1 cellular context compared by ENCODE assay signal in genomic region chr10:4963796-4964154, GRCh38. TPM values are rescaled to one million over a fixed set of nuclear protein-coding genes. Genes with fewer than 3 reads are reported as not detected.
"Had no signal": no experiment of that assay in that cellular context is flagged by ENCODE, and none has a peak within 500 bp of the region (broad histone marks: within the 10 kb centered on the region; RNA-seq: fewer than 3 reads in every experiment).

No MANE protein-coding gene starts in this region.

RNA-seq across cellular contexts. Expression of gene AKR1C2, which starts 39.9 kb away (rescaled TPM):
- total RNA-seq: activated CD8-positive, alpha-beta memory T cell treated with anti-CD3 and anti-CD28 coated beads, Interleukin-2, amount 10 ng/mL, durations not matched to agents 7 days and 5 days had no signal
